In genomic region chr12:4763549-4763948, GRCh38 we compare ENCODE assay signal across 1 cellular context.
TF ChIP-seq lines count a peak whose summit lies in the region.

No MANE protein-coding gene starts in this region.

TF ChIP-seq in H1, 55 proteins besides CTCF, POLR2A, EP300 and RAD21:
- TF ChIP-seq TCF12 (IDR thresholded peaks at IDR 0.05; ENCODE audit: low read depth, low read length), result no peak
- TF ChIP-seq, protein P1, sequence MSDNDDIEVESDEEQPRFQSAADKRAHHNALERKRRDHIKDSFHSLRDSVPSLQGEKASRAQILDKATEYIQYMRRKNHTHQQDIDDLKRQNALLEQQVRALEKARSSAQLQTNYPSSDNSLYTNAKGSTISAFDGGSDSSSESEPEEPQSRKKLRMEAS (IDR thresholded peaks at IDR 0.05), result peak; percentile 36; the same call in 1 of the 2 replicates
- no peak for TF ChIP-seq JUN (IDR thresholded peaks at IDR 0.05; ENCODE audit: low read depth, low read length)
- no peak for TF ChIP-seq PHF8 (conservative IDR thresholded peaks at IDR 0.05; ENCODE audit: low read depth, low read length)
- TF ChIP-seq HDAC6 (IDR thresholded peaks at IDR 0.05; ENCODE audit: low read depth, low read length), result no peak
- no peak for TF ChIP-seq GTF2F1 (IDR thresholded peaks at IDR 0.05; ENCODE audit: borderline replicate concordance, low read depth, low read length)
- TF ChIP-seq ZNF274 (IDR thresholded peaks at IDR 0.05; ENCODE audit: borderline replicate concordance, extremely low read depth, low read length), result no peak
- no peak for TF ChIP-seq NANOG (IDR thresholded peaks at IDR 0.05; ENCODE audit: insufficient read depth, low read depth, low read length, poor library complexity, severe bottlenecking)
- no peak for TF ChIP-seq CHD2 (IDR thresholded peaks at IDR 0.05; ENCODE audit: low read length)
- TF ChIP-seq SP2 (IDR thresholded peaks at IDR 0.05; ENCODE audit: low read length), result no peak
- no peak for TF ChIP-seq EZH2 (IDR thresholded peaks at IDR 0.05; ENCODE audit: low read depth, low read length, severe bottlenecking)
- no peak for TF ChIP-seq POLR2AphosphoS5 (IDR thresholded peaks at IDR 0.05; ENCODE audit: low read depth, low read length)
- TF ChIP-seq YY1 (IDR thresholded peaks at IDR 0.05; ENCODE audit: low read depth, low read length), result peak; percentile 62
- no peak for TF ChIP-seq RBBP5 (IDR thresholded peaks at IDR 0.05; ENCODE audit: borderline replicate concordance, low read depth, low read length)
- no peak for TF ChIP-seq SUZ12 (IDR thresholded peaks at IDR 0.05; ENCODE audit: low read length)
- TF ChIP-seq RFX5 (IDR thresholded peaks at IDR 0.05; ENCODE audit: borderline replicate concordance, low read depth, low read length), result no peak
- no peak for TF ChIP-seq GABPA (IDR thresholded peaks at IDR 0.05; ENCODE audit: borderline replicate concordance, insufficient read depth, low read length)
- TF ChIP-seq, protein P2, sequence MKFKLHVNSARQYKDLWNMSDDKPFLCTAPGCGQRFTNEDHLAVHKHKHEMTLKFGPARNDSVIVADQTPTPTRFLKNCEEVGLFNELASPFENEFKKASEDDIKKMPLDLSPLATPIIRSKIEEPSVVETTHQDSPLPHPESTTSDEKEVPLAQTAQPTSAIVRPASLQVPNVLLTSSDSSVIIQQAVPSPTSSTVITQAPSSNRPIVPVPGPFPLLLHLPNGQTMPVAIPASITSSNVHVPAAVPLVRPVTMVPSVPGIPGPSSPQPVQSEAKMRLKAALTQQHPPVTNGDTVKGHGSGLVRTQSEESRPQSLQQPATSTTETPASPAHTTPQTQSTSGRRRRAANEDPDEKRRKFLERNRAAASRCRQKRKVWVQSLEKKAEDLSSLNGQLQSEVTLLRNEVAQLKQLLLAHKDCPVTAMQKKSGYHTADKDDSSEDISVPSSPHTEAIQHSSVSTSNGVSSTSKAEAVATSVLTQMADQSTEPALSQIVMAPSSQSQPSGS (IDR thresholded peaks at IDR 0.05; ENCODE audit: low read length), result no peak
- no peak for TF ChIP-seq BCL11A (IDR thresholded peaks at IDR 0.05; ENCODE audit: low read depth in 2 of 2, low read length in 2 of 2)
- TF ChIP-seq, protein P3, sequence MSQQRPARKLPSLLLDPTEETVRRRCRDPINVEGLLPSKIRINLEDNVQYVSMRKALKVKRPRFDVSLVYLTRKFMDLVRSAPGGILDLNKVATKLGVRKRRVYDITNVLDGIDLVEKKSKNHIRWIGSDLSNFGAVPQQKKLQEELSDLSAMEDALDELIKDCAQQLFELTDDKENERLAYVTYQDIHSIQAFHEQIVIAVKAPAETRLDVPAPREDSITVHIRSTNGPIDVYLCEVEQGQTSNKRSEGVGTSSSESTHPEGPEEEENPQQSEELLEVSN (IDR thresholded peaks at IDR 0.05), result no peak
- 0 out of 2 replicates have a peak, but pooled peaks have one; percentile 13 for TF ChIP-seq SP1 (IDR thresholded peaks at IDR 0.05; ENCODE audit: low read depth, low read length)
- peak; percentile 32; the same call in 1 of the 2 replicates for TF ChIP-seq JUND (IDR thresholded peaks at IDR 0.05; ENCODE audit: low read length)
- TF ChIP-seq SP4 (IDR thresholded peaks at IDR 0.05; ENCODE audit: low read length), result no peak
- TF ChIP-seq TAF1 (IDR thresholded peaks at IDR 0.05; ENCODE audit: low read depth, low read length), result 0 out of 2 replicates have a peak, but pooled peaks have one; percentile 31
- TF ChIP-seq CREB1 (IDR thresholded peaks at IDR 0.05), result peak; percentile 21; the same call in 1 of the 2 replicates
- TF ChIP-seq, protein P4, sequence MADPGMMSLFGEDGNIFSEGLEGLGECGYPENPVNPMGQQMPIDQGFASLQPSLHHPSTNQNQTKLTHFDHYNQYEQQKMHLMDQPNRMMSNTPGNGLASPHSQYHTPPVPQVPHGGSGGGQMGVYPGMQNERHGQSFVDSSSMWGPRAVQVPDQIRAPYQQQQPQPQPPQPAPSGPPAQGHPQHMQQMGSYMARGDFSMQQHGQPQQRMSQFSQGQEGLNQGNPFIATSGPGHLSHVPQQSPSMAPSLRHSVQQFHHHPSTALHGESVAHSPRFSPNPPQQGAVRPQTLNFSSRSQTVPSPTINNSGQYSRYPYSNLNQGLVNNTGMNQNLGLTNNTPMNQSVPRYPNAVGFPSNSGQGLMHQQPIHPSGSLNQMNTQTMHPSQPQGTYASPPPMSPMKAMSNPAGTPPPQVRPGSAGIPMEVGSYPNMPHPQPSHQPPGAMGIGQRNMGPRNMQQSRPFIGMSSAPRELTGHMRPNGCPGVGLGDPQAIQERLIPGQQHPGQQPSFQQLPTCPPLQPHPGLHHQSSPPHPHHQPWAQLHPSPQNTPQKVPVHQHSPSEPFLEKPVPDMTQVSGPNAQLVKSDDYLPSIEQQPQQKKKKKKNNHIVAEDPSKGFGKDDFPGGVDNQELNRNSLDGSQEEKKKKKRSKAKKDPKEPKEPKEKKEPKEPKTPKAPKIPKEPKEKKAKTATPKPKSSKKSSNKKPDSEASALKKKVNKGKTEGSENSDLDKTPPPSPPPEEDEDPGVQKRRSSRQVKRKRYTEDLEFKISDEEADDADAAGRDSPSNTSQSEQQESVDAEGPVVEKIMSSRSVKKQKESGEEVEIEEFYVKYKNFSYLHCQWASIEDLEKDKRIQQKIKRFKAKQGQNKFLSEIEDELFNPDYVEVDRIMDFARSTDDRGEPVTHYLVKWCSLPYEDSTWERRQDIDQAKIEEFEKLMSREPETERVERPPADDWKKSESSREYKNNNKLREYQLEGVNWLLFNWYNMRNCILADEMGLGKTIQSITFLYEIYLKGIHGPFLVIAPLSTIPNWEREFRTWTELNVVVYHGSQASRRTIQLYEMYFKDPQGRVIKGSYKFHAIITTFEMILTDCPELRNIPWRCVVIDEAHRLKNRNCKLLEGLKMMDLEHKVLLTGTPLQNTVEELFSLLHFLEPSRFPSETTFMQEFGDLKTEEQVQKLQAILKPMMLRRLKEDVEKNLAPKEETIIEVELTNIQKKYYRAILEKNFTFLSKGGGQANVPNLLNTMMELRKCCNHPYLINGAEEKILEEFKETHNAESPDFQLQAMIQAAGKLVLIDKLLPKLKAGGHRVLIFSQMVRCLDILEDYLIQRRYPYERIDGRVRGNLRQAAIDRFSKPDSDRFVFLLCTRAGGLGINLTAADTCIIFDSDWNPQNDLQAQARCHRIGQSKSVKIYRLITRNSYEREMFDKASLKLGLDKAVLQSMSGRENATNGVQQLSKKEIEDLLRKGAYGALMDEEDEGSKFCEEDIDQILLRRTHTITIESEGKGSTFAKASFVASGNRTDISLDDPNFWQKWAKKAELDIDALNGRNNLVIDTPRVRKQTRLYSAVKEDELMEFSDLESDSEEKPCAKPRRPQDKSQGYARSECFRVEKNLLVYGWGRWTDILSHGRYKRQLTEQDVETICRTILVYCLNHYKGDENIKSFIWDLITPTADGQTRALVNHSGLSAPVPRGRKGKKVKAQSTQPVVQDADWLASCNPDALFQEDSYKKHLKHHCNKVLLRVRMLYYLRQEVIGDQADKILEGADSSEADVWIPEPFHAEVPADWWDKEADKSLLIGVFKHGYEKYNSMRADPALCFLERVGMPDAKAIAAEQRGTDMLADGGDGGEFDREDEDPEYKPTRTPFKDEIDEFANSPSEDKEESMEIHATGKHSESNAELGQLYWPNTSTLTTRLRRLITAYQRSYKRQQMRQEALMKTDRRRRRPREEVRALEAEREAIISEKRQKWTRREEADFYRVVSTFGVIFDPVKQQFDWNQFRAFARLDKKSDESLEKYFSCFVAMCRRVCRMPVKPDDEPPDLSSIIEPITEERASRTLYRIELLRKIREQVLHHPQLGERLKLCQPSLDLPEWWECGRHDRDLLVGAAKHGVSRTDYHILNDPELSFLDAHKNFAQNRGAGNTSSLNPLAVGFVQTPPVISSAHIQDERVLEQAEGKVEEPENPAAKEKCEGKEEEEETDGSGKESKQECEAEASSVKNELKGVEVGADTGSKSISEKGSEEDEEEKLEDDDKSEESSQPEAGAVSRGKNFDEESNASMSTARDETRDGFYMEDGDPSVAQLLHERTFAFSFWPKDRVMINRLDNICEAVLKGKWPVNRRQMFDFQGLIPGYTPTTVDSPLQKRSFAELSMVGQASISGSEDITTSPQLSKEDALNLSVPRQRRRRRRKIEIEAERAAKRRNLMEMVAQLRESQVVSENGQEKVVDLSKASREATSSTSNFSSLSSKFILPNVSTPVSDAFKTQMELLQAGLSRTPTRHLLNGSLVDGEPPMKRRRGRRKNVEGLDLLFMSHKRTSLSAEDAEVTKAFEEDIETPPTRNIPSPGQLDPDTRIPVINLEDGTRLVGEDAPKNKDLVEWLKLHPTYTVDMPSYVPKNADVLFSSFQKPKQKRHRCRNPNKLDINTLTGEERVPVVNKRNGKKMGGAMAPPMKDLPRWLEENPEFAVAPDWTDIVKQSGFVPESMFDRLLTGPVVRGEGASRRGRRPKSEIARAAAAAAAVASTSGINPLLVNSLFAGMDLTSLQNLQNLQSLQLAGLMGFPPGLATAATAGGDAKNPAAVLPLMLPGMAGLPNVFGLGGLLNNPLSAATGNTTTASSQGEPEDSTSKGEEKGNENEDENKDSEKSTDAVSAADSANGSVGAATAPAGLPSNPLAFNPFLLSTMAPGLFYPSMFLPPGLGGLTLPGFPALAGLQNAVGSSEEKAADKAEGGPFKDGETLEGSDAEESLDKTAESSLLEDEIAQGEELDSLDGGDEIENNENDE (IDR thresholded peaks at IDR 0.05; ENCODE audit: insufficient replicate concordance, low read length), result no peak
- no peak for TF ChIP-seq ATF3 (IDR thresholded peaks at IDR 0.05; ENCODE audit: insufficient read depth, low read depth, low read length)
- no peak for TF ChIP-seq KDM5A (IDR thresholded peaks at IDR 0.05; ENCODE audit: low read length)
